In the genomic region with DNA sequence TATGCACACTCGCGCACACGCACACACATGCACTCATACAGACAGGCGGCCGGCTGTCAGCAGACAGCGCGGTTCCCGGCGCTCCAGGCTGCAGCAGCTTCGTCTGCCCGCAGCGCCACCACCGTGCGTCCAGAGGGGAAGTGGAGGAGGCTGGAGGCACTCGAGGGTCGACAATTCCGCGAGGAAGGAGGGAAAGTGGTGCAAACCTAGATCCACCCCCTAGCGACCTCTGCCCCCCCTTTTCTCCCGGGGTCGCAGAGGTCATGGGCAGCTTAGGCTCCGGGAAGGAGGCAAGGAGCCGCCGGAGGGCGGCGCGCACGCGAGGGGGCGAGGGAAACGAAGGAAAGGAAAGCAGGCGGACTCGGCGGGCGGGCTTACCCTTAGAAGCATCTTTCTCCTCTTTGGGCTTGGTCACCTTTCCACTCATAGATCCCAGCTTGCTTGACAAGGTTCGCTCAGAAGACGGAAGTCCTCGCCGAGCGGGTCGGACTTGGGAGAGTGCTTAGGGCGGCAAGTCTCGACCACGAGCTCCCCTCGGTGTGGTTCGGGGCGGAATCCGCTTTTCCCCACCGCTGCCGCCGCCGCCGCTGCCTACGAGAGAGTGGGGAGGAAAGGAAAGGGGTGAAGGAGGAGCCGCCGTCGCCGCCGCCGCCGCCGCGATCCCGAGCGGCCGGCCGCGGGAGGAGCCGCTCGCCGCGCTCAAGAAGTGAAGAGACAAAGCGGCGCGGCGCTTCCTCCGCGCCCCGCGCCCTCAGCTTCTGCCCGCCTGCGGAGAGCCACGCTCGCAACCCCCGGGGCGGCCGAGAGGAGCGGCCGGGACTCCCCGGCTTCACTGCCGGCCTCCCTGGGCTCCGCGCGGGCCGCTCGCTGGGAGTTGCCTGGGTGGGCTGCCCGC, we compare ENCODE assay signal across 8 cellular contexts.
DNase-seq lines count a peak whose midpoint lies in the region; ATAC-seq and TF ChIP-seq lines count a peak whose summit lies in the region.

No MANE protein-coding gene starts in this region.

- no peak for TF ChIP-seq CTCF in epithelial cell of esophagus (IDR thresholded peaks at IDR 0.05; ENCODE audit: insufficient read depth, low read depth, low read length, missing control alignments)
- peak; percentile 42 for TF ChIP-seq CTCF in neural cell (IDR thresholded peaks at IDR 0.05; ENCODE audit: poor library complexity, severe bottlenecking)

- no peak for TF ChIP-seq EP300 in neural cell (conservative IDR thresholded peaks at IDR 0.05; ENCODE audit: poor library complexity, severe bottlenecking)

- H3K79me2 ChIP-seq in neural cell (replicated peaks; ENCODE audit: insufficient read depth, low read length): no peaks in the 10 kb centered on the region

- no peaks in the 10 kb centered on the region for H3K9me3 ChIP-seq in neural cell (ENCODE audit: low read length)

- H3F3A ChIP-seq in neural cell (ENCODE audit: insufficient read depth, low read length, poor library complexity, severe bottlenecking): no peaks in the 10 kb centered on the region

- peak; percentile 20 for TF ChIP-seq RAD21 in neural cell (conservative IDR thresholded peaks at IDR 0.05)

- H3K9me2 ChIP-seq in neural cell (ENCODE audit: insufficient read depth, low read length): no peaks in the 10 kb centered on the region

- no peaks in the 10 kb centered on the region for H3K27me3 ChIP-seq in neural cell (ENCODE audit: insufficient read depth, low read depth, low read length)

- ATAC-seq in HG02981 (IDR thresholded peaks at IDR 0.05; ENCODE audit: unreplicated experiment): no peak
- ATAC-seq in GM21423 (IDR thresholded peaks at IDR 0.05; ENCODE audit: unreplicated experiment): no peak
- no peak for ATAC-seq in GM21447 (IDR thresholded peaks at IDR 0.05; ENCODE audit: unreplicated experiment)

- H3K4me3 ChIP-seq in epithelial cell of esophagus (ENCODE audit: low read length) (peak overlapping the region; percentile 42), neural cell (ENCODE audit: low read length) (peak overlapping the region; percentile 77)

- H3K9ac ChIP-seq in neural cell (ENCODE audit: low read length): peak overlapping the region; percentile 73

- no peaks in the 10 kb centered on the region for H3K36me3 ChIP-seq in neural cell (ENCODE audit: insufficient read depth, low read length)

- H4K20me1 ChIP-seq in neural cell (ENCODE audit: insufficient read depth): no peaks in the 10 kb centered on the region

- peak overlapping the region; percentile 14 for H2AFZ ChIP-seq in neural cell (ENCODE audit: low read depth, low read length)

- H3K27ac ChIP-seq in neural cell (ENCODE audit: low read length): peak overlapping the region; percentile 53

- DNase-seq in CD1c-positive myeloid dendritic cell (ENCODE audit: extremely low spot score) (peak; percentile 8), M059J (ENCODE audit: low read depth) (peak; percentile 53), epithelial cell of esophagus (ENCODE audit: low read depth) (peak; percentile 30), medulla oblongata (ENCODE audit: extremely low spot score) (no peak)

- no peak overlapping the region for H3K4me2 ChIP-seq in neural cell (ENCODE audit: low read length)

TF ChIP-seq in neural cell, 6 proteins besides CTCF, POLR2A, EP300 and RAD21:
- TF ChIP-seq EZH2 (IDR thresholded peaks at IDR 0.05; ENCODE audit: borderline replicate concordance, insufficient read depth, low read length, poor library complexity, severe bottlenecking) (no peak), SMC3 (conservative IDR thresholded peaks at IDR 0.05; ENCODE audit: poor library complexity) (no peak), MXI1 (conservative IDR thresholded peaks at IDR 0.05; ENCODE audit: poor library complexity, severe bottlenecking) (no peak), TAF1 (IDR thresholded peaks at IDR 0.05; ENCODE audit: low read depth) (no peak), POLR2AphosphoS5 (IDR thresholded peaks at IDR 0.05) (peak; percentile 47)
- TF ChIP-seq, protein P1, sequence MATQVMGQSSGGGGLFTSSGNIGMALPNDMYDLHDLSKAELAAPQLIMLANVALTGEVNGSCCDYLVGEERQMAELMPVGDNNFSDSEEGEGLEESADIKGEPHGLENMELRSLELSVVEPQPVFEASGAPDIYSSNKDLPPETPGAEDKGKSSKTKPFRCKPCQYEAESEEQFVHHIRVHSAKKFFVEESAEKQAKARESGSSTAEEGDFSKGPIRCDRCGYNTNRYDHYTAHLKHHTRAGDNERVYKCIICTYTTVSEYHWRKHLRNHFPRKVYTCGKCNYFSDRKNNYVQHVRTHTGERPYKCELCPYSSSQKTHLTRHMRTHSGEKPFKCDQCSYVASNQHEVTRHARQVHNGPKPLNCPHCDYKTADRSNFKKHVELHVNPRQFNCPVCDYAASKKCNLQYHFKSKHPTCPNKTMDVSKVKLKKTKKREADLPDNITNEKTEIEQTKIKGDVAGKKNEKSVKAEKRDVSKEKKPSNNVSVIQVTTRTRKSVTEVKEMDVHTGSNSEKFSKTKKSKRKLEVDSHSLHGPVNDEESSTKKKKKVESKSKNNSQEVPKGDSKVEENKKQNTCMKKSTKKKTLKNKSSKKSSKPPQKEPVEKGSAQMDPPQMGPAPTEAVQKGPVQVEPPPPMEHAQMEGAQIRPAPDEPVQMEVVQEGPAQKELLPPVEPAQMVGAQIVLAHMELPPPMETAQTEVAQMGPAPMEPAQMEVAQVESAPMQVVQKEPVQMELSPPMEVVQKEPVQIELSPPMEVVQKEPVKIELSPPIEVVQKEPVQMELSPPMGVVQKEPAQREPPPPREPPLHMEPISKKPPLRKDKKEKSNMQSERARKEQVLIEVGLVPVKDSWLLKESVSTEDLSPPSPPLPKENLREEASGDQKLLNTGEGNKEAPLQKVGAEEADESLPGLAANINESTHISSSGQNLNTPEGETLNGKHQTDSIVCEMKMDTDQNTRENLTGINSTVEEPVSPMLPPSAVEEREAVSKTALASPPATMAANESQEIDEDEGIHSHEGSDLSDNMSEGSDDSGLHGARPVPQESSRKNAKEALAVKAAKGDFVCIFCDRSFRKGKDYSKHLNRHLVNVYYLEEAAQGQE (IDR thresholded peaks at IDR 0.05; ENCODE audit: borderline replicate concordance): no peak
